In genomic region chr4:85968945-85969830, GRCh38 we compare ENCODE assay signal across 8 cellular contexts.
DNase-seq lines count a peak whose midpoint lies in the region; ATAC-seq, FAIRE-seq and TF ChIP-seq lines count a peak whose summit lies in the region.

No MANE protein-coding gene starts in this region.

- H3K27me3 ChIP-seq in bronchial epithelial cell (ENCODE audit: control insufficient read depth, insufficient read depth, low read length), result no peaks in the 10 kb centered on the region

- no peak overlapping the region for H3K4me3 ChIP-seq in bronchial epithelial cell (ENCODE audit: low read depth, low read length)

- DNase-seq in NCI-H2081 (lab: John Stamatoyannopoulos, UW), result peak; percentile 28 to 31
- DNase-seq in NCI-H2081 treated with DMSO at 0.1 percent for 48 hours (lab: John Stamatoyannopoulos, UW), result no peak
- DNase-seq in NCI-H226, result peak; percentile 71
- peak; percentile 57 for DNase-seq in bronchial epithelial cell (ENCODE audit: low read depth)
- DNase-seq in lung microvascular endothelial cell (ENCODE audit: low read depth in 2 of 2), result peak; percentile 76 to 78

- H3K36me3 ChIP-seq in bronchial epithelial cell (ENCODE audit: control insufficient read depth, insufficient read depth, low read length), result no peaks in the 10 kb centered on the region

- FAIRE-seq in bronchial epithelial cell (lab: Jason Lieb, UNC), result no peak

- TF ChIP-seq CTCF in bronchial epithelial cell (IDR thresholded peaks at IDR 0.05; ENCODE audit: insufficient read depth, low read length, severe bottlenecking), result peak; percentile 47

- ATAC-seq in HG02943 (IDR thresholded peaks at IDR 0.05; ENCODE audit: low read depth, unreplicated experiment), result peak; percentile 65
- no peak for ATAC-seq in HG03095 (IDR thresholded peaks at IDR 0.05; ENCODE audit: unreplicated experiment)
- ATAC-seq in GM19324 (IDR thresholded peaks at IDR 0.05; ENCODE audit: low FRiP score, unreplicated experiment), result no peak
